In the genomic region with DNA sequence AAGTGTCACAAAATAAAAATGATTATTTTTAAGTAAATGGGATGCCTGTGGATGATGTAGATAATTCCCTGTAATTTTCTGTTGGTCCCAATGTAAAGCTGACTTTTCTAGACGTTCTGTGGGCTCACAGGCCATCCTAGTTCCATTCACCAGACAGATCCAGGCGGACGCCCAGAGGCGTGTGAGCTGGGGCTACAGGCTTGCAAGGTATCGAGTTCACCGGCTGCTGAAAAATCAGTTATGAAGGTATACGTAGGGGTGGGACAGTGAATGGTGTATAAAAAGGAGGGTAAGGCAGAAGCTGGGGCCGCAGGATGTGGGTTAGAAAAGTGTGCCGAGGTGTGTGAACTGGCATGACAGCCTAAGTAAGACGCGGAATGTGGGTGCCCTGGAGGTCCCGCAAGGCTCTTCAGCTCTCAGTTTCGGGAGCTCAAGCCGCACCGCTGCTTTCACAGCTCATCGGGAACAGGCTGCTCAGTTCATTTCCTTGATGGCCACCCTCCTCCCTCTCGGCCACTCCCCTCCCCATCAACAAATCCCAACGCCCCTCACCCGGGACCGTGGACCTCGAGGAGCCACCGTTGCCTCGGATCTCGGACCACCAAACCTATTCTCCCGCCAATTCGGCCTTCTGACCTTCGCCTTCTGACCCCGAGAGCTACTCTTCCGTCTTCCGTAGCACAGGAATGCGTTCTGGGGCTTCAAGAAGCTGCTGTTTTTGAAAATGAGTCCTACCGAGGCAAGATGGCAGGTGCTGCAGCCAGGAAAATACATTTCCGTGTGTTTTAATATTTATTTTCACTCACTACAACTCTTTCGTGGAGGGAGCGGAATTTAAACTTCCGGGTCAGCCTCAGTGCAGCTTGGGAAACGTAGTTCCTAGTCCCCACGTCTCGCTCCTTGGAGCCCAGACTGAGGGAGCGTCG, we compare ENCODE assay signal across 1 cellular context.
TF ChIP-seq lines count a peak whose summit lies in the region.

A gene with protein sequence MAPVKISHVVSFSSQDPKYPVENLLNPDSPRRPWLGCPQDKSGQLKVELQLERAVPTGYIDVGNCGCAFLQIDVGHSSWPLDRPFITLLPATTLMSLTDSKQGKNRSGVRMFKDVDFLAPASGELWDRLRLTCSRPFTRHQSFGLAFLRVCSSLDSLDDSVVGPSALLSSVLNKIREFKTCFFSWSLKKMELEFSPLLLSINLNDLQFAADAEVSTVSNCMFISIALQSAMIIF (minus strand): TSS at position 782 of the 926 bp plus-strand sequence. CDS start 5,241 bp downstream, outside the sequence.

TF ChIP-seq in H1, 55 proteins besides CTCF, POLR2A, EP300 and RAD21:
- TF ChIP-seq KDM4A (IDR thresholded peaks at IDR 0.05; ENCODE audit: low read depth, low read length, severe bottlenecking) (peak; percentile 72), CREB1 (IDR thresholded peaks at IDR 0.05) (peak; percentile 55; the same call in 1 of the 2 replicates), SIN3A (conservative IDR thresholded peaks at IDR 0.05 in 1 of 2, IDR thresholded peaks at IDR 0.05 in 1 of 2; ENCODE audit: low read depth in 1 of 2, low read length in 2 of 2) (peak; percentile 16 to 82; a peak in 1 of 4 replicates), RBBP5 (IDR thresholded peaks at IDR 0.05; ENCODE audit: borderline replicate concordance, low read depth, low read length) (peak; percentile 28; the same call in 1 of the 2 replicates), NANOG (IDR thresholded peaks at IDR 0.05; ENCODE audit: insufficient read depth, low read depth, low read length, poor library complexity, severe bottlenecking) (no peak), HDAC6 (IDR thresholded peaks at IDR 0.05; ENCODE audit: low read depth, low read length) (no peak), POLR2AphosphoS5 (IDR thresholded peaks at IDR 0.05; ENCODE audit: low read depth, low read length) (peak; percentile 70), CHD2 (IDR thresholded peaks at IDR 0.05; ENCODE audit: low read length) (peak; percentile 87), EGR1 (IDR thresholded peaks at IDR 0.05; ENCODE audit: borderline replicate concordance, low read depth, low read length) (0 out of 2 replicates have a peak, but pooled peaks have one; percentile 6), SP2 (IDR thresholded peaks at IDR 0.05; ENCODE audit: low read length) (no peak), TAF1 (IDR thresholded peaks at IDR 0.05; ENCODE audit: low read depth, low read length) (peak; percentile 67; the same call in 1 of the 2 replicates), TCF12 (IDR thresholded peaks at IDR 0.05; ENCODE audit: low read depth, low read length) (no peak), PHF8 (conservative IDR thresholded peaks at IDR 0.05; ENCODE audit: low read depth, low read length) (peak; percentile 61), RFX5 (IDR thresholded peaks at IDR 0.05; ENCODE audit: borderline replicate concordance, low read depth, low read length) (no peak), GABPA (IDR thresholded peaks at IDR 0.05; ENCODE audit: borderline replicate concordance, insufficient read depth, low read length) (peak; percentile 91), EZH2 (IDR thresholded peaks at IDR 0.05; ENCODE audit: low read depth, low read length, severe bottlenecking) (no peak), SIX5 (IDR thresholded peaks at IDR 0.05; ENCODE audit: low read depth, low read length) (peak; percentile 82), ASH2L (IDR thresholded peaks at IDR 0.05; ENCODE audit: low read length) (peak; percentile 78), SAP30 (IDR thresholded peaks at IDR 0.05; ENCODE audit: insufficient read depth, insufficient replicate concordance, low read length) (peak; percentile 72), FOSL1 (IDR thresholded peaks at IDR 0.05; ENCODE audit: insufficient read depth, low read depth, low read length) (no peak), MAFK (IDR thresholded peaks at IDR 0.05; ENCODE audit: low read depth, low read length) (no peak), POU5F1 (IDR thresholded peaks at IDR 0.05; ENCODE audit: low read depth, low read length) (no peak), HDAC2 (IDR thresholded peaks at IDR 0.05; ENCODE audit: borderline replicate concordance in 1 of 2, low read depth in 2 of 2, low read length in 2 of 2) (peak in 1 of 2 experiments; percentile 24; a peak in 1 of 4 replicates), TBP (IDR thresholded peaks at IDR 0.05; ENCODE audit: low read depth, low read length) (peak; percentile 33; the same call in 1 of the 2 replicates), BCL11A (IDR thresholded peaks at IDR 0.05; ENCODE audit: low read depth in 2 of 2, low read length in 2 of 2) (no peak), TEAD4 (IDR thresholded peaks at IDR 0.05; ENCODE audit: low read depth, low read length) (peak; percentile 71)
- TF ChIP-seq, protein P1, sequence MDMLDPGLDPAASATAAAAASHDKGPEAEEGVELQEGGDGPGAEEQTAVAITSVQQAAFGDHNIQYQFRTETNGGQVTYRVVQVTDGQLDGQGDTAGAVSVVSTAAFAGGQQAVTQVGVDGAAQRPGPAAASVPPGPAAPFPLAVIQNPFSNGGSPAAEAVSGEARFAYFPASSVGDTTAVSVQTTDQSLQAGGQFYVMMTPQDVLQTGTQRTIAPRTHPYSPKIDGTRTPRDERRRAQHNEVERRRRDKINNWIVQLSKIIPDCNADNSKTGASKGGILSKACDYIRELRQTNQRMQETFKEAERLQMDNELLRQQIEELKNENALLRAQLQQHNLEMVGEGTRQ (IDR thresholded peaks at IDR 0.05; ENCODE audit: low read length), result no peak
- TF ChIP-seq, protein P2, sequence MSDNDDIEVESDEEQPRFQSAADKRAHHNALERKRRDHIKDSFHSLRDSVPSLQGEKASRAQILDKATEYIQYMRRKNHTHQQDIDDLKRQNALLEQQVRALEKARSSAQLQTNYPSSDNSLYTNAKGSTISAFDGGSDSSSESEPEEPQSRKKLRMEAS (IDR thresholded peaks at IDR 0.05), result peak; percentile 86
- TF ChIP-seq, protein P3, sequence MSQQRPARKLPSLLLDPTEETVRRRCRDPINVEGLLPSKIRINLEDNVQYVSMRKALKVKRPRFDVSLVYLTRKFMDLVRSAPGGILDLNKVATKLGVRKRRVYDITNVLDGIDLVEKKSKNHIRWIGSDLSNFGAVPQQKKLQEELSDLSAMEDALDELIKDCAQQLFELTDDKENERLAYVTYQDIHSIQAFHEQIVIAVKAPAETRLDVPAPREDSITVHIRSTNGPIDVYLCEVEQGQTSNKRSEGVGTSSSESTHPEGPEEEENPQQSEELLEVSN (IDR thresholded peaks at IDR 0.05), result peak; percentile 98
- TF ChIP-seq, protein P4, sequence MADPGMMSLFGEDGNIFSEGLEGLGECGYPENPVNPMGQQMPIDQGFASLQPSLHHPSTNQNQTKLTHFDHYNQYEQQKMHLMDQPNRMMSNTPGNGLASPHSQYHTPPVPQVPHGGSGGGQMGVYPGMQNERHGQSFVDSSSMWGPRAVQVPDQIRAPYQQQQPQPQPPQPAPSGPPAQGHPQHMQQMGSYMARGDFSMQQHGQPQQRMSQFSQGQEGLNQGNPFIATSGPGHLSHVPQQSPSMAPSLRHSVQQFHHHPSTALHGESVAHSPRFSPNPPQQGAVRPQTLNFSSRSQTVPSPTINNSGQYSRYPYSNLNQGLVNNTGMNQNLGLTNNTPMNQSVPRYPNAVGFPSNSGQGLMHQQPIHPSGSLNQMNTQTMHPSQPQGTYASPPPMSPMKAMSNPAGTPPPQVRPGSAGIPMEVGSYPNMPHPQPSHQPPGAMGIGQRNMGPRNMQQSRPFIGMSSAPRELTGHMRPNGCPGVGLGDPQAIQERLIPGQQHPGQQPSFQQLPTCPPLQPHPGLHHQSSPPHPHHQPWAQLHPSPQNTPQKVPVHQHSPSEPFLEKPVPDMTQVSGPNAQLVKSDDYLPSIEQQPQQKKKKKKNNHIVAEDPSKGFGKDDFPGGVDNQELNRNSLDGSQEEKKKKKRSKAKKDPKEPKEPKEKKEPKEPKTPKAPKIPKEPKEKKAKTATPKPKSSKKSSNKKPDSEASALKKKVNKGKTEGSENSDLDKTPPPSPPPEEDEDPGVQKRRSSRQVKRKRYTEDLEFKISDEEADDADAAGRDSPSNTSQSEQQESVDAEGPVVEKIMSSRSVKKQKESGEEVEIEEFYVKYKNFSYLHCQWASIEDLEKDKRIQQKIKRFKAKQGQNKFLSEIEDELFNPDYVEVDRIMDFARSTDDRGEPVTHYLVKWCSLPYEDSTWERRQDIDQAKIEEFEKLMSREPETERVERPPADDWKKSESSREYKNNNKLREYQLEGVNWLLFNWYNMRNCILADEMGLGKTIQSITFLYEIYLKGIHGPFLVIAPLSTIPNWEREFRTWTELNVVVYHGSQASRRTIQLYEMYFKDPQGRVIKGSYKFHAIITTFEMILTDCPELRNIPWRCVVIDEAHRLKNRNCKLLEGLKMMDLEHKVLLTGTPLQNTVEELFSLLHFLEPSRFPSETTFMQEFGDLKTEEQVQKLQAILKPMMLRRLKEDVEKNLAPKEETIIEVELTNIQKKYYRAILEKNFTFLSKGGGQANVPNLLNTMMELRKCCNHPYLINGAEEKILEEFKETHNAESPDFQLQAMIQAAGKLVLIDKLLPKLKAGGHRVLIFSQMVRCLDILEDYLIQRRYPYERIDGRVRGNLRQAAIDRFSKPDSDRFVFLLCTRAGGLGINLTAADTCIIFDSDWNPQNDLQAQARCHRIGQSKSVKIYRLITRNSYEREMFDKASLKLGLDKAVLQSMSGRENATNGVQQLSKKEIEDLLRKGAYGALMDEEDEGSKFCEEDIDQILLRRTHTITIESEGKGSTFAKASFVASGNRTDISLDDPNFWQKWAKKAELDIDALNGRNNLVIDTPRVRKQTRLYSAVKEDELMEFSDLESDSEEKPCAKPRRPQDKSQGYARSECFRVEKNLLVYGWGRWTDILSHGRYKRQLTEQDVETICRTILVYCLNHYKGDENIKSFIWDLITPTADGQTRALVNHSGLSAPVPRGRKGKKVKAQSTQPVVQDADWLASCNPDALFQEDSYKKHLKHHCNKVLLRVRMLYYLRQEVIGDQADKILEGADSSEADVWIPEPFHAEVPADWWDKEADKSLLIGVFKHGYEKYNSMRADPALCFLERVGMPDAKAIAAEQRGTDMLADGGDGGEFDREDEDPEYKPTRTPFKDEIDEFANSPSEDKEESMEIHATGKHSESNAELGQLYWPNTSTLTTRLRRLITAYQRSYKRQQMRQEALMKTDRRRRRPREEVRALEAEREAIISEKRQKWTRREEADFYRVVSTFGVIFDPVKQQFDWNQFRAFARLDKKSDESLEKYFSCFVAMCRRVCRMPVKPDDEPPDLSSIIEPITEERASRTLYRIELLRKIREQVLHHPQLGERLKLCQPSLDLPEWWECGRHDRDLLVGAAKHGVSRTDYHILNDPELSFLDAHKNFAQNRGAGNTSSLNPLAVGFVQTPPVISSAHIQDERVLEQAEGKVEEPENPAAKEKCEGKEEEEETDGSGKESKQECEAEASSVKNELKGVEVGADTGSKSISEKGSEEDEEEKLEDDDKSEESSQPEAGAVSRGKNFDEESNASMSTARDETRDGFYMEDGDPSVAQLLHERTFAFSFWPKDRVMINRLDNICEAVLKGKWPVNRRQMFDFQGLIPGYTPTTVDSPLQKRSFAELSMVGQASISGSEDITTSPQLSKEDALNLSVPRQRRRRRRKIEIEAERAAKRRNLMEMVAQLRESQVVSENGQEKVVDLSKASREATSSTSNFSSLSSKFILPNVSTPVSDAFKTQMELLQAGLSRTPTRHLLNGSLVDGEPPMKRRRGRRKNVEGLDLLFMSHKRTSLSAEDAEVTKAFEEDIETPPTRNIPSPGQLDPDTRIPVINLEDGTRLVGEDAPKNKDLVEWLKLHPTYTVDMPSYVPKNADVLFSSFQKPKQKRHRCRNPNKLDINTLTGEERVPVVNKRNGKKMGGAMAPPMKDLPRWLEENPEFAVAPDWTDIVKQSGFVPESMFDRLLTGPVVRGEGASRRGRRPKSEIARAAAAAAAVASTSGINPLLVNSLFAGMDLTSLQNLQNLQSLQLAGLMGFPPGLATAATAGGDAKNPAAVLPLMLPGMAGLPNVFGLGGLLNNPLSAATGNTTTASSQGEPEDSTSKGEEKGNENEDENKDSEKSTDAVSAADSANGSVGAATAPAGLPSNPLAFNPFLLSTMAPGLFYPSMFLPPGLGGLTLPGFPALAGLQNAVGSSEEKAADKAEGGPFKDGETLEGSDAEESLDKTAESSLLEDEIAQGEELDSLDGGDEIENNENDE (IDR thresholded peaks at IDR 0.05; ENCODE audit: insufficient replicate concordance, low read length), result no peak
